10 cellular contexts compared by ENCODE assay signal in genomic region chr15:70128757-70129140, GRCh38.
"Had no signal": no experiment of that assay in that cellular context is flagged by ENCODE, and none has a peak within 500 bp of the region (broad histone marks: within the 10 kb centered on the region; RNA-seq: fewer than 3 reads in every experiment).

No MANE protein-coding gene starts in this region.

- H3K27ac Mint-ChIP-seq: GM23338, H9, HFFc6 had no signal

- H3K4me1 Mint-ChIP-seq: GM23338, H9 had no signal

- H3K4me3 Mint-ChIP-seq: GM23338, H9, HFFc6 had no signal

- H3K9me3 Mint-ChIP-seq: GM23338, H9, HFFc6 had no signal

- DNase-seq: H9, HCEC 1CT, HFFc6, IMR-90, KG1 had no signal

- H3K4me3 ChIP-seq: GM23338, K562 had no signal

- H3K27ac ChIP-seq: HL-60 had no signal

- FAIRE-seq: H1, H54, K562 had no signal
